Comparison of ENCODE assay signal across 17 cellular contexts in genomic region chr15:63967616-63968015, GRCh38.
DNase-seq lines count a peak whose midpoint lies in the region; ATAC-seq and TF ChIP-seq lines count a peak whose summit lies in the region.
"Had no signal": no experiment of that assay in that cellular context is flagged by ENCODE, and none has a peak within 500 bp of the region (broad histone marks: within the 10 kb centered on the region; RNA-seq: fewer than 3 reads in every experiment).

No MANE protein-coding gene starts in this region.

- H3K4me3 ChIP-seq in Peyer's patch (no peak overlapping the region), liver (ENCODE audit: low read depth in 1 of 3, low read length in 3 of 3) (no peak overlapping the region), skeletal muscle tissue (ENCODE audit: low read length in 3 of 3) (no peak overlapping the region), mesendoderm (ENCODE audit: low read length) (no peak overlapping the region)
- H3K4me3 ChIP-seq: GM23338 had no signal

- no peak overlapping the region for H3K18ac ChIP-seq in mesendoderm (ENCODE audit: low read length)

- H3K4me2 ChIP-seq in mesendoderm (ENCODE audit: low read length): no peak overlapping the region
- H3K4me2 ChIP-seq: GM23338 had no signal

- H2AK5ac ChIP-seq in mesendoderm (ENCODE audit: low read length): no peak overlapping the region

- H3K56ac ChIP-seq in mesendoderm (ENCODE audit: low read length): no peak overlapping the region

- 71% methylated on average over 4 of the region's 4 CpGs for WGBS in liver
- WGBS in mesendoderm (ENCODE audit: extremely low coverage, insufficient coverage, low lambda C conversion rate): no CpG with 5 or more reads among the region's 4 CpGs

- no peak overlapping the region for H4K8ac ChIP-seq in mesendoderm (ENCODE audit: low read depth, low read length)

- TF ChIP-seq RAD21 in liver (IDR thresholded peaks at IDR 0.05): peak in 1 of 2 donors; percentile 7

- no peaks in the 10 kb centered on the region for H3K27me3 Mint-ChIP-seq in stimulated activated memory B cell treated with anti-CD40 and anti-IgM and Interleukin-4, amounts not matched to agents 10 μg/mL and 1 μg/mL and 100 μg/mL, for 72 hours

- H3K79me2 ChIP-seq in mesendoderm (ENCODE audit: control insufficient read depth, insufficient read depth, low read length): no peaks in the 10 kb centered on the region

- DNase-seq in activated CD8-positive, alpha-beta memory T cell treated with anti-CD3 and anti-CD28 coated beads for 24 hours: peak; percentile 32
- DNase-seq in activated CD8-positive, alpha-beta memory T cell treated with anti-CD3 and anti-CD28 coated beads, Interleukin-2, amount 50 U/mL, for 48 hours: no peak
- DNase-seq in Peyer's patch: peak in 1 of 3 donors; percentile 12
- no peak for DNase-seq in mesendoderm
- no peak for DNase-seq in NCI-H2107 (lab: John Stamatoyannopoulos, UW)
- DNase-seq: DMS 273 treated with DMSO at 0.1 percent for 48 hours, HFFc6, KG1, NCI-H1105 treated with DMSO at 0.1 percent for 48 hours, NCI-H187, NCI-H2171, NCI-H446 treated with DMSO at 0.1 percent for 48 hours, NCI-H774 had no signal

- H3K27ac Mint-ChIP-seq in stimulated activated memory B cell treated with anti-CD40 and anti-IgM and Interleukin-4, amounts not matched to agents 10 μg/mL and 1 μg/mL and 100 μg/mL, for 72 hours: no peak overlapping the region
- H3K27ac Mint-ChIP-seq: GM23338, HFFc6 had no signal

- H3K9me3 Mint-ChIP-seq in stimulated activated memory B cell treated with anti-CD40 and anti-IgM and Interleukin-4, amounts not matched to agents 10 μg/mL and 1 μg/mL and 100 μg/mL, for 72 hours: peaks cover 4% of the 10 kb centered on the region
- H3K9me3 Mint-ChIP-seq: HFFc6 had no signal

- H3K9me3 ChIP-seq in Peyer's patch: no peaks in the 10 kb centered on the region
- H3K9me3 ChIP-seq in liver (ENCODE audit: control insufficient read depth in 4 of 4, low read length in 3 of 4): no peaks in the 10 kb centered on the region
- H3K9me3 ChIP-seq in skeletal muscle tissue (ENCODE audit: control insufficient read depth in 3 of 3, low read length in 3 of 3): no peaks in the 10 kb centered on the region

- H3K4ac ChIP-seq in mesendoderm (ENCODE audit: low read depth, low read length): no peak overlapping the region

- no peak overlapping the region for H4K5ac ChIP-seq in mesendoderm (ENCODE audit: low read length)

- H3K27ac ChIP-seq in Peyer's patch (peak overlapping the region in 3 of 4 donors; percentile 72 to 91 (median 76)), liver (ENCODE audit: low read depth in 1 of 2, low read length in 2 of 2) (no peak overlapping the region), skeletal muscle tissue (ENCODE audit: low read depth, low read length) (peak overlapping the region; percentile 52), mesendoderm (ENCODE audit: low read depth, low read length) (no peak overlapping the region)

- no peak for TF ChIP-seq POLR2A in Peyer's patch (IDR thresholded peaks at IDR 0.05)

- H2BK5ac ChIP-seq in mesendoderm (ENCODE audit: low read length): no peak overlapping the region

- no peak overlapping the region for H2BK15ac ChIP-seq in mesendoderm (replicated peaks; ENCODE audit: low read depth)

- H3K4me1 ChIP-seq in Peyer's patch (peaks cover 0 to 52% (median 13%) of the 10 kb centered on the region in 4 donors), liver (ENCODE audit: control insufficient read depth in 4 of 4, insufficient read depth in 4 of 4, low read length in 3 of 4) (peaks cover 3 to 15% (median 9%) of the 10 kb centered on the region in 4 donors), skeletal muscle tissue (ENCODE audit: control insufficient read depth in 3 of 3, insufficient read depth in 3 of 3, low read length in 3 of 3) (peaks cover 63 to 68% (median 65%) of the 10 kb centered on the region in 3 donors), mesendoderm (ENCODE audit: control insufficient read depth, low read depth, low read length) (peaks cover 7% of the 10 kb centered on the region)

- H3K36me3 ChIP-seq in Peyer's patch (peaks cover 0 to 17% (median 0%) of the 10 kb centered on the region in 3 donors), liver (ENCODE audit: control insufficient read depth in 4 of 4, insufficient read depth in 3 of 4, low read depth in 1 of 4, low read length in 3 of 4) (no peaks in the 10 kb centered on the region), skeletal muscle tissue (ENCODE audit: control insufficient read depth in 3 of 3, insufficient read depth in 3 of 3, low read length in 3 of 3) (peaks cover 13 to 15% (median 14%) of the 10 kb centered on the region in 3 donors), mesendoderm (ENCODE audit: control insufficient read depth, insufficient read depth, low read length) (no peaks in the 10 kb centered on the region)

- no peaks in the 10 kb centered on the region for H3K79me1 ChIP-seq in mesendoderm (ENCODE audit: low read length)

- H3K27me3 ChIP-seq in Peyer's patch (no peaks in the 10 kb centered on the region), liver (ENCODE audit: control insufficient read depth in 4 of 4, insufficient read depth in 4 of 4, low read length in 3 of 4) (no peaks in the 10 kb centered on the region), skeletal muscle tissue (ENCODE audit: control insufficient read depth in 3 of 3, insufficient read depth in 3 of 3, low read length in 3 of 3) (no peaks in the 10 kb centered on the region), mesendoderm (ENCODE audit: insufficient read depth, low read length, poor library complexity) (no peaks in the 10 kb centered on the region)

- H3K9ac ChIP-seq in liver (ENCODE audit: low read depth in 1 of 2, low read length in 2 of 2) (no peak overlapping the region), skeletal muscle tissue (ENCODE audit: low read depth in 1 of 3, low read length in 3 of 3) (peak overlapping the region in 1 of 3 donors; percentile 8), mesendoderm (ENCODE audit: low read length) (no peak overlapping the region)

- H3K36me3 Mint-ChIP-seq in stimulated activated memory B cell treated with anti-CD40 and anti-IgM and Interleukin-4, amounts not matched to agents 10 μg/mL and 1 μg/mL and 100 μg/mL, for 72 hours: peaks cover 64% of the 10 kb centered on the region

- peaks cover 28% of the 10 kb centered on the region for H3K4me1 Mint-ChIP-seq in stimulated activated memory B cell treated with anti-CD40 and anti-IgM and Interleukin-4, amounts not matched to agents 10 μg/mL and 1 μg/mL and 100 μg/mL, for 72 hours

- no peak for ATAC-seq in stimulated activated memory B cell treated with anti-CD40 and anti-IgM and Interleukin-4, amounts not matched to agents 10 μg/mL and 1 μg/mL and 100 μg/mL, for 72 hours
- ATAC-seq: GM23338 had no signal

- no peak overlapping the region for H2BK120ac ChIP-seq in mesendoderm (ENCODE audit: low read depth, low read length)

- no peak overlapping the region for H3K23ac ChIP-seq in mesendoderm (ENCODE audit: low read length)

- H3K4me3 Mint-ChIP-seq in stimulated activated memory B cell treated with anti-CD40 and anti-IgM and Interleukin-4, amounts not matched to agents 10 μg/mL and 1 μg/mL and 100 μg/mL, for 72 hours: no peak overlapping the region
- H3K4me3 Mint-ChIP-seq: GM23338, HFFc6 had no signal

- TF ChIP-seq CTCF in Peyer's patch (IDR thresholded peaks at IDR 0.05): no peak
- TF ChIP-seq CTCF in liver (IDR thresholded peaks at IDR 0.05; ENCODE audit: low read depth, low read length, missing input control): no peak

TF ChIP-seq in liver, 16 proteins besides CTCF, POLR2A, EP300 and RAD21:
- TF ChIP-seq HNF4A (conservative IDR thresholded peaks at IDR 0.05) (peak; percentile 8 to 21), NR2F2 (IDR thresholded peaks at IDR 0.05) (no peak)

Comparison
In these comparisons a context has a peak if more than half of its experiments do, and no peak if none do; other contexts are left out.
1. H3K27ac ChIP-seq: peak in Peyer's patch (3 of 4) and skeletal muscle tissue (single experiment); none in liver (0 of 2) and mesendoderm (single experiment).